Comparison of ENCODE assay signal across 13 cellular contexts in the genomic region with DNA sequence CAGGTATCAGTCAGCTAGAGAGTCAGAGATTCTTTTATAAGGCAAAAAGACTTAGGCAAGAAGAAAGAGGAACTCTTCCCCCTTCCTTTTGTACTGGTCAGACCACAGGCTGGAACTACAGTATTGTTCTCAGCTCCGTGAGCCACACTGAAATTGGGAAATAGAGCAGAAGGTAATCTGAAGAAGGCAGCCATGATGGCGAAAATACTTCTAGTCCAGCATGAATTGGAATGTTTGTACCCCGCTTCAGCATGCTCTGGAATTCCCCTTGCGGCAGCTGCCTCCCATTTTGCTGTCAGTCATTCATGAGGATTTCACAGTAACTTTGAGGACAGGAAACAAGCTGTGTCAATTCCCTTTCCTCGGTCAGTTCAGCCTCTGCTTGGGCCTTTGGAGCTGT.
DNase-seq lines count a peak whose midpoint lies in the region; ATAC-seq and TF ChIP-seq lines count a peak whose summit lies in the region.
"Had no signal": no experiment of that assay in that cellular context is flagged by ENCODE, and none has a peak within 500 bp of the region (broad histone marks: within the 10 kb centered on the region; RNA-seq: fewer than 3 reads in every experiment).

No MANE protein-coding gene starts in this region.

- no peaks in the 10 kb centered on the region for H3K9me3 Mint-ChIP-seq in dendritic cell treated with granulocyte-macrophage colony-stimulating factor and Interleukin-4, amounts not matched to agents 40 ng/mL and 50 ng/mL, for 4 days
- H3K9me3 Mint-ChIP-seq in neural crest cell: no peaks in the 10 kb centered on the region
- H3K9me3 Mint-ChIP-seq: activated T-helper 2 cell treated with anti-CD3 and anti-CD28 coated beads, Interferon-gamma antibody, Interleukin-2, Interleukin-4, amounts not matched to agents 10 μg/mL and 5 μg/mL and 100 μg/mL, durations not matched to agents 14 hours and 24 hours and 36 hours; natural killer cell; stimulated activated naive B cell treated with anti-CD40 and anti-IgM and Interleukin-4, amounts not matched to agents 10 μg/mL and 1 μg/mL and 100 μg/mL, for 72 hours had no signal

- no peaks in the 10 kb centered on the region for H3K79me2 ChIP-seq in OCI-LY7 (ENCODE audit: insufficient read depth, low read depth, low read length)

- H3K4me2 ChIP-seq in OCI-LY7 (ENCODE audit: low read length): peak overlapping the region; percentile 33

- H4K20me1 ChIP-seq in OCI-LY7 (ENCODE audit: insufficient read depth, low read length): no peaks in the 10 kb centered on the region

- H3K27ac ChIP-seq in OCI-LY7 (ENCODE audit: low read depth, low read length, poor library complexity, severe bottlenecking): no peak overlapping the region

- intact Hi-C loops in OCI-LY7 (cut with micrococcal nuclease; ENCODE audit: unreplicated experiment): loop anchor here (1.0 to 5.0 kb wide), 5 partner anchors 44 to 252 kb away; a partner anchor contains a TSS
- intact Hi-C loops in dendritic cell treated with granulocyte-macrophage colony-stimulating factor and Interleukin-4, amounts not matched to agents 40 ng/mL and 50 ng/mL, for 4 days (cut with micrococcal nuclease): loop anchor here (1.0 to 10.0 kb wide), 3 partner anchors 116 to 420 kb away; no protein-coding TSS in a partner anchor

- no peak overlapping the region for H3K4me3 Mint-ChIP-seq in dendritic cell treated with granulocyte-macrophage colony-stimulating factor and Interleukin-4, amounts not matched to agents 40 ng/mL and 50 ng/mL, for 4 days
- no peak overlapping the region for H3K4me3 Mint-ChIP-seq in neural crest cell
- H3K4me3 Mint-ChIP-seq: natural killer cell had no signal

- no peaks in the 10 kb centered on the region for H3K9me3 ChIP-seq in OCI-LY7 (ENCODE audit: low read length)

- BruUV-seq in OCI-LY7 (replicated peaks; lab: Mats Ljungman, UMichigan): no TSS peak

- 0 out of 2 replicates have a peak, but pooled peaks cover 5% of the 10 kb centered on the region for H3K36me3 ChIP-seq in OCI-LY7 (ENCODE audit: insufficient read depth, low read length)

- peak; percentile 18 for DNase-seq in GM19238 (ENCODE audit: insufficient read length, low spot score)
- DNase-seq in OCI-LY7 (ENCODE audit: low spot score): peak; percentile 25
- no peak for DNase-seq in neural crest cell (ENCODE audit: low read depth, low spot score)
- no peak for DNase-seq in T-helper 1 cell
- DNase-seq in NCI-H1694 (lab: John Stamatoyannopoulos, UW): no peak
- DNase-seq in germinal center (ENCODE audit: low spot score): no peak
- DNase-seq: activated CD4-positive, alpha-beta T cell treated with anti-CD3 and anti-CD28 coated beads for 1 hour; natural killer cell; NCI-H1930; stimulated activated naive B cell treated with anti-CD40 and anti-IgM and Interleukin-4, amounts not matched to agents 10 μg/mL and 1 μg/mL and 100 μg/mL, for 72 hours had no signal

- POLR2A ChIA-PET in OCI-LY7 (lab: Charles Lee): interaction anchor here (0.6 to 1.4 kb wide), 4 partner anchors 13 to 118 kb away, joined by 3 to 5 read pairs (median 3); no protein-coding TSS in a partner anchor

- H2AFZ ChIP-seq in OCI-LY7 (ENCODE audit: low read length): no peak overlapping the region

- TF ChIP-seq CTCF in OCI-LY7 (conservative IDR thresholded peaks at IDR 0.05; ENCODE audit: low read length) (no peak), neural crest cell (conservative IDR thresholded peaks at IDR 0.05) (no peak)

- H3K27me3 Mint-ChIP-seq in dendritic cell treated with granulocyte-macrophage colony-stimulating factor and Interleukin-4, amounts not matched to agents 40 ng/mL and 50 ng/mL, for 4 days: peaks cover 9% of the 10 kb centered on the region
- H3K27me3 Mint-ChIP-seq in neural crest cell (ENCODE audit: low read depth): no peaks in the 10 kb centered on the region

- H3K36me3 Mint-ChIP-seq in dendritic cell treated with granulocyte-macrophage colony-stimulating factor and Interleukin-4, amounts not matched to agents 40 ng/mL and 50 ng/mL, for 4 days (ENCODE audit: low read depth): no peaks in the 10 kb centered on the region
- H3K36me3 Mint-ChIP-seq in neural crest cell (ENCODE audit: low read depth): no peaks in the 10 kb centered on the region
- H3K36me3 Mint-ChIP-seq: natural killer cell; stimulated activated naive B cell treated with anti-CD40 and anti-IgM and Interleukin-4, amounts not matched to agents 10 μg/mL and 1 μg/mL and 100 μg/mL, for 72 hours had no signal

- H3K4me1 ChIP-seq in OCI-LY7 (ENCODE audit: insufficient read depth, low read length, poor library complexity, severe bottlenecking): peaks cover 39% of the 10 kb centered on the region

- no peak for ATAC-seq in HG02885 (IDR thresholded peaks at IDR 0.05; ENCODE audit: poor library complexity, unreplicated experiment)

- H3K4me1 Mint-ChIP-seq in dendritic cell treated with granulocyte-macrophage colony-stimulating factor and Interleukin-4, amounts not matched to agents 40 ng/mL and 50 ng/mL, for 4 days (ENCODE audit: low read depth): peaks cover 22% of the 10 kb centered on the region
- peaks cover 32% of the 10 kb centered on the region for H3K4me1 Mint-ChIP-seq in neural crest cell

- H3K9me2 ChIP-seq in OCI-LY7 (ENCODE audit: insufficient read depth, low read length): no peaks in the 10 kb centered on the region

- H3K27ac Mint-ChIP-seq in dendritic cell treated with granulocyte-macrophage colony-stimulating factor and Interleukin-4, amounts not matched to agents 40 ng/mL and 50 ng/mL, for 4 days: peak overlapping the region; percentile 42
- H3K27ac Mint-ChIP-seq in neural crest cell (ENCODE audit: unreplicated experiment): peak overlapping the region; percentile 16
- H3K27ac Mint-ChIP-seq: activated T-helper 2 cell treated with anti-CD3 and anti-CD28 coated beads, Interferon-gamma antibody, Interleukin-2, Interleukin-4, amounts not matched to agents 10 μg/mL and 5 μg/mL and 100 μg/mL, durations not matched to agents 14 hours and 24 hours and 36 hours; natural killer cell; stimulated activated naive B cell treated with anti-CD40 and anti-IgM and Interleukin-4, amounts not matched to agents 10 μg/mL and 1 μg/mL and 100 μg/mL, for 72 hours had no signal

- no peak overlapping the region for H3K4me3 ChIP-seq in OCI-LY7 (ENCODE audit: low read depth, low read length, poor library complexity, severe bottlenecking)

- CTCF ChIA-PET in OCI-LY7 (lab: Charles Lee; ENCODE audit: unreplicated experiment): interaction anchor here (0.9 to 3.2 kb wide), 4 partner anchors 43 to 200 kb away, joined by 3 to 29 read pairs (median 8); no protein-coding TSS in a partner anchor

Comparison
In these comparisons a context has a peak if more than half of its experiments do, and no peak if none do; other contexts are left out.
1. DNase-seq: peak in GM19238 (single experiment) and OCI-LY7 (single experiment); none in neural crest cell (single experiment), T-helper 1 cell (0 of 5), NCI-H1694 (single experiment) and germinal center (single experiment).